9 cellular contexts compared by ENCODE assay signal in the genomic region with DNA sequence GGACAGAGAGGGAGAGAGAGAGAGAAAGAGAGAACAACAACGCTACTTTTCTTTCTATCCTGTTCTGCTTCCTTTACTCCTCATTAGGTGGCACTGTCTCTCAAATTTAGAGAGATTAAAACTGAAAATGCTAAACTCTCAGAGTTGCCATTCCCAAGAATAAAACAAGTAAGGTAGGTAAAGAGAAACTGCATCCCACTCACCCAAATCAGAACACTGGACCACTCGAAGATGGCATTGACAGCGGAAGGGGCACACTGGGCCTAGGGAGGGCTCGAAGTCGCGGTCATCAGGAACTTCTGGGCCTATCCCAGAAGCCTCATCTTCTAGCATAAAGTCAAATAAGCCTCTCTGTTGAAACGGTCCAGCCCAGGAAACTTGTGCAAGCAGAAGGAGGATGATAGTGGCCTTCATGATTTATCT. TPM values are rescaled to one million over a fixed set of nuclear protein-coding genes. Genes with fewer than 3 reads are reported as not detected.
DNase-seq lines count a peak whose midpoint lies in the region; ATAC-seq and TF ChIP-seq lines count a peak whose summit lies in the region.
"Had no signal": no experiment of that assay in that cellular context is flagged by ENCODE, and none has a peak within 500 bp of the region (broad histone marks: within the 10 kb centered on the region; RNA-seq: fewer than 3 reads in every experiment).

No MANE protein-coding gene starts in this region.

- no peaks in the 10 kb centered on the region for H3K36me3 ChIP-seq in testis (ENCODE audit: low read depth, missing control alignments)

- H3K4me3 ChIP-seq in testis: peak overlapping the region; percentile 25 to 36

- DNase-seq in NCI-H2227 (lab: John Stamatoyannopoulos, UW; ENCODE audit: unreplicated experiment) (peak; percentile 11), NCI-H2227 treated with DMSO at 0.1 percent for 48 hours (lab: John Stamatoyannopoulos, UW) (no peak), islet precursor cell (peak; percentile 48), testis (no peak), NCI-H146 (lab: John Stamatoyannopoulos, UW) (no peak)
- DNase-seq in activated naive CD4-positive, alpha-beta T cell (lab: John Stamatoyannopoulos, UW): no peak
- DNase-seq: CD4-positive, CD25-positive, alpha-beta regulatory T cell had no signal

- TF ChIP-seq POLR2A in testis (IDR thresholded peaks at IDR 0.05): no peak

- H3K27me3 ChIP-seq in testis: no peaks in the 10 kb centered on the region

- H3K4me1 ChIP-seq in testis: no peaks in the 10 kb centered on the region

- no peak for ATAC-seq in GM21526 (IDR thresholded peaks at IDR 0.05; ENCODE audit: low FRiP score, unreplicated experiment)

- H3K9me3 ChIP-seq in testis: no peaks in the 10 kb centered on the region

- intact Hi-C loops in testis (cut with DNase I; ENCODE audit: low total_unique reads): no loop called here

- WGBS in testis, 2 donors: 26 to 29% methylated on average over 7 of the region's 7 CpGs

- peak; percentile 79 for TF ChIP-seq CTCF in VCaP (conservative IDR thresholded peaks at IDR 0.05)
- peak; percentile 16 to 39 (median 21) for TF ChIP-seq CTCF in testis (IDR thresholded peaks at IDR 0.05)

- H3K27ac ChIP-seq in VCaP (no peak overlapping the region), testis (peak overlapping the region; percentile 83 to 90)

RNA-seq across cellular contexts. Expression of a gene that starts 4.5 kb away (rescaled TPM):
- 100 to 1,000 TPM; 144 to 329 TPM for total RNA-seq in testis
- polyA plus RNA-seq in testis (ENCODE audit: insufficient read depth, low read depth, low replicate concordance): 1,453 TPM
- total RNA-seq: CD4-positive, CD25-positive, alpha-beta regulatory T cell had no signal
- polyA plus RNA-seq: CD4-positive, CD25-positive, alpha-beta regulatory T cell had no signal

Comparison
In these comparisons a context has a peak if more than half of its experiments do, and no peak if none do; other contexts are left out.
1. DNase-seq: peak in NCI-H2227 (single experiment) and islet precursor cell (single experiment); none in NCI-H2227 treated with DMSO at 0.1 percent for 48 hours (single experiment), testis (single experiment), NCI-H146 (single experiment) and activated naive CD4-positive, alpha-beta T cell (0 of 4).